ENCODE assay signal across 23 cellular contexts in the genomic region with DNA sequence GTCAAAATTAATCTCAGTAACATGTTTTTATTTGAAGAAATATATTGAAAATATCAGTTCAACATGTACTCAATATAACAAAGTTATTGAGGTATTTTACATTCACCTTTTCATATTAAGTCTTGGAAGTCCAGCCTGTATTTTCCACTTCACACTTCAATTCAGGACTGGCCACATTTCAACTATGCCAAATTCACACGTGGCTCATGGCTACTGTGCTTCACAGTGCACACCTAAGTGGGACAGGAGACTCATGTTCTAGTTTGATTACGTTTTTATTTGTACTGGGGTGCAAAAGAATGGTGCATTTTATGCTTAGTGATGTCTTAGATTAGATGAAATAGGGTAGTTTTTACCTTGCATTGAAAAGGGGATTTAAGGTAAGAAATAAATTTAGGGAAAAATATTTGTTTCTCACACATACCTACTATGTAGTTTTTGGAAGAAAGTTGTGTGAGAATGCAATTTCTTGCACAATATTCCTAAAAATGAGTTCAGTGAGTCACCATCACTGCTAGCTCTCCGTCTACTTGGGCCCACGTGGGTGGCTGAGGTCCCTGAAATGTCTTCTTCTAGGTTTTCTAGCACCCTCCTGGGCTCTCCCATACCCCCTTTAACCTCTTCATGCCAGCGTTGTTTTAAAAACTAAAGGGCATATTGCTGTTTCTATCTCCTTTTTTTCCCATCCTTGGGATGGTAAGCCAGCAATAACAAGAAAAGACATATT.
"Had no signal": no experiment of that assay in that cellular context is flagged by ENCODE, and none has a peak within 500 bp of the region (broad histone marks: within the 10 kb centered on the region; RNA-seq: fewer than 3 reads in every experiment).

No MANE protein-coding gene starts in this region.

- DNase-seq: activated CD4-positive, alpha-beta T cell treated with anti-CD3 and anti-CD28 coated beads for 48 hours; activated CD4-positive, alpha-beta T cell treated with anti-CD3 and anti-CD28 coated beads, Interleukin-2, amount 50 U/mL, for 48 hours; activated CD8-positive, alpha-beta memory T cell treated with anti-CD3 and anti-CD28 coated beads, Interleukin-2, amount 10 ng/mL, durations not matched to agents 7 days and 5 days; activated effector memory CD4-positive, alpha-beta T cell treated with Interleukin-2 at 50 U/mL for 16 hours; activated naive CD4-positive, alpha-beta T cell; activated T-cell treated with anti-CD3 and anti-CD28 coated beads, Interleukin-2, amount 50 U/mL, for 24 hours; amniotic stem cell; KG1; NCI-H1417; NCI-H2029; NCI-H2107; NCI-H2171 treated with DMSO at 0.1 percent for 48 hours; NCI-H345; NCI-H510A; NCI-H526 treated with DMSO at 0.1 percent for 48 hours; NCI-H82; RPMI8226; T-helper 1 cell had no signal

- ATAC-seq: activated CD8-positive, alpha-beta memory T cell treated with anti-CD3 and anti-CD28 coated beads, Interleukin-2, amount 10 ng/mL, durations not matched to agents 7 days and 5 days; Right ventricle myocardium inferior had no signal

- H3K27ac ChIP-seq: brain microvascular endothelial cell, cardiac muscle cell, SK-N-MC, VCaP had no signal

- H3K27me3 ChIP-seq: brain microvascular endothelial cell, cardiac muscle cell had no signal

- H3K36me3 ChIP-seq: brain microvascular endothelial cell, cardiac muscle cell had no signal

- H3K4me3 ChIP-seq: cardiac muscle cell, SK-N-MC had no signal
